1 cellular context compared by ENCODE assay signal in the genomic region with DNA sequence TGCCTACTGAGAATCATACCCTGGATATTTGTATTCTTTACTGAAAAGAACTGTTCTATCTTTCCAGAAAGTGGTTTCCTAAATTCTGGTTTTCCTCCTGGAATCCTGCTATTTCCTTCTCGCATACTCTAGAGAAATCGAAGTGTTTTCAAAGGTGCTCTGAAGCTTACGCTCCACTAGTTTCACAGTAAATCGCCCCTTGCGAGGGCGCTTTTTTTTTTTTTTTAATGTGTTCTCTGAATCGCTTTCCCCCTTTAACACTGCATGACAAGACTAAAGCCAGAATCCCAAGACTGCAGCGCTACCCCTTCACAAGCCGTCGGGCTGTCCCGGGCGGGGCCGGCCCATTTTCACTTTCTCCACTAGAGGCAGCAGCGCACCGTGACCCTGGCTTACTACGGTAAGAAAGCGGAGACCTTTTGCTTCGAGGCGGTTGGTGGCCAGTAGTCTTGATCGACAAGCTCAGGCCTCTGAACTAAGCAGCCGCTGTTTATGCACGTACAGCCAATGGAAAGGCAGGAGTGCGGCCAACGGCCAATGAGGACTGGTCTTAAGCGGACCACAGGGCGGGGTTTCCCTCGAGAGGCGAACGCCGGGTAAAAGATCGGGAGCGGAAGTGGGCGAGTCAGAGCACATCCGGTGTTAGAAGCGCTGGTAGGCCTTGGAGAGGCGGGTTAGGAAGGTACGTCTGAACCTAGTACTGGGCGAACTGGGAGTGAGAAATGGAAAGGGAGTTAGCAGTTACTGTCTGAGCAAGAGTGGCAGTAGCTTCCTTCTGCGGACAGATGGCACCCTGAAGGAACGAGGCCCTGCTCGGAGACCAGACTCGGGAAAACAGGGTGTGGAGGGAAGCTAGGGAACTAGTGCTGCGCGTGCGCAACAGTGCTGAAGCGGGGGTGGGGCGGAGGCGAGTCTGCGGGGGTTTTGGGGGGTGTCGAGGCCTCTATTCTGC.
TF ChIP-seq lines count a peak whose summit lies in the region.

A gene with protein sequence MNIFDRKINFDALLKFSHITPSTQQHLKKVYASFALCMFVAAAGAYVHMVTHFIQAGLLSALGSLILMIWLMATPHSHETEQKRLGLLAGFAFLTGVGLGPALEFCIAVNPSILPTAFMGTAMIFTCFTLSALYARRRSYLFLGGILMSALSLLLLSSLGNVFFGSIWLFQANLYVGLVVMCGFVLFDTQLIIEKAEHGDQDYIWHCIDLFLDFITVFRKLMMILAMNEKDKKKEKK (plus strand): TSS at position 628 of the 952 bp plus-strand sequence. CDS start 10,937 bp downstream, outside the sequence.

TF ChIP-seq in A549, 52 proteins besides CTCF, POLR2A, EP300 and RAD21 (continued from another document):
- TF ChIP-seq, protein P1, sequence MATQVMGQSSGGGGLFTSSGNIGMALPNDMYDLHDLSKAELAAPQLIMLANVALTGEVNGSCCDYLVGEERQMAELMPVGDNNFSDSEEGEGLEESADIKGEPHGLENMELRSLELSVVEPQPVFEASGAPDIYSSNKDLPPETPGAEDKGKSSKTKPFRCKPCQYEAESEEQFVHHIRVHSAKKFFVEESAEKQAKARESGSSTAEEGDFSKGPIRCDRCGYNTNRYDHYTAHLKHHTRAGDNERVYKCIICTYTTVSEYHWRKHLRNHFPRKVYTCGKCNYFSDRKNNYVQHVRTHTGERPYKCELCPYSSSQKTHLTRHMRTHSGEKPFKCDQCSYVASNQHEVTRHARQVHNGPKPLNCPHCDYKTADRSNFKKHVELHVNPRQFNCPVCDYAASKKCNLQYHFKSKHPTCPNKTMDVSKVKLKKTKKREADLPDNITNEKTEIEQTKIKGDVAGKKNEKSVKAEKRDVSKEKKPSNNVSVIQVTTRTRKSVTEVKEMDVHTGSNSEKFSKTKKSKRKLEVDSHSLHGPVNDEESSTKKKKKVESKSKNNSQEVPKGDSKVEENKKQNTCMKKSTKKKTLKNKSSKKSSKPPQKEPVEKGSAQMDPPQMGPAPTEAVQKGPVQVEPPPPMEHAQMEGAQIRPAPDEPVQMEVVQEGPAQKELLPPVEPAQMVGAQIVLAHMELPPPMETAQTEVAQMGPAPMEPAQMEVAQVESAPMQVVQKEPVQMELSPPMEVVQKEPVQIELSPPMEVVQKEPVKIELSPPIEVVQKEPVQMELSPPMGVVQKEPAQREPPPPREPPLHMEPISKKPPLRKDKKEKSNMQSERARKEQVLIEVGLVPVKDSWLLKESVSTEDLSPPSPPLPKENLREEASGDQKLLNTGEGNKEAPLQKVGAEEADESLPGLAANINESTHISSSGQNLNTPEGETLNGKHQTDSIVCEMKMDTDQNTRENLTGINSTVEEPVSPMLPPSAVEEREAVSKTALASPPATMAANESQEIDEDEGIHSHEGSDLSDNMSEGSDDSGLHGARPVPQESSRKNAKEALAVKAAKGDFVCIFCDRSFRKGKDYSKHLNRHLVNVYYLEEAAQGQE (IDR thresholded peaks at IDR 0.05) = no peak
- TF ChIP-seq NFE2L2 (conservative IDR thresholded peaks at IDR 0.05; ENCODE audit: low read length) (no peak), JUN (IDR thresholded peaks at IDR 0.05) (peak; percentile 92 to 97), HDAC2 (IDR thresholded peaks at IDR 0.05) (no peak), RCOR1 (IDR thresholded peaks at IDR 0.05; ENCODE audit: low read depth, low read length) (no peak), CHD4 (IDR thresholded peaks at IDR 0.05; ENCODE audit: borderline replicate concordance) (no peak), KDM1A (IDR thresholded peaks at IDR 0.05; ENCODE audit: low read depth) (no peak), FOXS1 (CRISPR knock-in tag; IDR thresholded peaks at IDR 0.05) (no peak), KDM5A (IDR thresholded peaks at IDR 0.05) (no peak), FOSB (CRISPR knock-in tag; IDR thresholded peaks at IDR 0.05) (no peak), CBX2 (IDR thresholded peaks at IDR 0.05; ENCODE audit: borderline replicate concordance, low read depth) (no peak), ZNF302 (CRISPR knock-in tag; IDR thresholded peaks at IDR 0.05) (no peak), FOSL2 (IDR thresholded peaks at IDR 0.05) (no peak), FOSL2 (CRISPR knock-in tag; IDR thresholded peaks at IDR 0.05) (no peak), EHMT2 (IDR thresholded peaks at IDR 0.05; ENCODE audit: low read depth) (no peak), BHLHE40 (IDR thresholded peaks at IDR 0.05; ENCODE audit: low read depth, low read length) (no peak), ZC3H11A (IDR thresholded peaks at IDR 0.05) (no peak), MAFK (IDR thresholded peaks at IDR 0.05; ENCODE audit: partially characterized antibody) (no peak), HOXA7 (CRISPR knock-in tag; IDR thresholded peaks at IDR 0.05) (no peak), NR3C1 (IDR thresholded peaks at IDR 0.05) (no peak), RFX5 (IDR thresholded peaks at IDR 0.05) (no peak), CEBPB (IDR thresholded peaks at IDR 0.05) (no peak), CBX8 (IDR thresholded peaks at IDR 0.05) (no peak), HEYL (CRISPR knock-in tag; IDR thresholded peaks at IDR 0.05) (no peak), EHF (CRISPR knock-in tag; IDR thresholded peaks at IDR 0.05) (no peak), NPAS2 (CRISPR knock-in tag; IDR thresholded peaks at IDR 0.05; ENCODE audit: borderline replicate concordance) (no peak), ZFP36 (IDR thresholded peaks at IDR 0.05; ENCODE audit: borderline replicate concordance, partially characterized antibody) (no peak), RARB (CRISPR knock-in tag; IDR thresholded peaks at IDR 0.05) (no peak), SMC3 (IDR thresholded peaks at IDR 0.05) (peak; percentile 17; the same call in 1 of the 3 replicates), PHF8 (IDR thresholded peaks at IDR 0.05; ENCODE audit: borderline replicate concordance, low read depth) (peak; percentile 98), POLR2AphosphoS2 (conservative IDR thresholded peaks at IDR 0.05; ENCODE audit: low read length) (no peak)
- TF ChIP-seq, protein P2, sequence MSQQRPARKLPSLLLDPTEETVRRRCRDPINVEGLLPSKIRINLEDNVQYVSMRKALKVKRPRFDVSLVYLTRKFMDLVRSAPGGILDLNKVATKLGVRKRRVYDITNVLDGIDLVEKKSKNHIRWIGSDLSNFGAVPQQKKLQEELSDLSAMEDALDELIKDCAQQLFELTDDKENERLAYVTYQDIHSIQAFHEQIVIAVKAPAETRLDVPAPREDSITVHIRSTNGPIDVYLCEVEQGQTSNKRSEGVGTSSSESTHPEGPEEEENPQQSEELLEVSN (IDR thresholded peaks at IDR 0.05; ENCODE audit: borderline replicate concordance, low read depth) = peak; percentile 40; the same call in 1 of the 2 replicates
- TF ChIP-seq, protein P3, sequence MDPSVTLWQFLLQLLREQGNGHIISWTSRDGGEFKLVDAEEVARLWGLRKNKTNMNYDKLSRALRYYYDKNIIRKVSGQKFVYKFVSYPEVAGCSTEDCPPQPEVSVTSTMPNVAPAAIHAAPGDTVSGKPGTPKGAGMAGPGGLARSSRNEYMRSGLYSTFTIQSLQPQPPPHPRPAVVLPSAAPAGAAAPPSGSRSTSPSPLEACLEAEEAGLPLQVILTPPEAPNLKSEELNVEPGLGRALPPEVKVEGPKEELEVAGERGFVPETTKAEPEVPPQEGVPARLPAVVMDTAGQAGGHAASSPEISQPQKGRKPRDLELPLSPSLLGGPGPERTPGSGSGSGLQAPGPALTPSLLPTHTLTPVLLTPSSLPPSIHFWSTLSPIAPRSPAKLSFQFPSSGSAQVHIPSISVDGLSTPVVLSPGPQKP (IDR thresholded peaks at IDR 0.05; ENCODE audit: low read depth, low read length) = no peak
- TF ChIP-seq, protein P4, sequence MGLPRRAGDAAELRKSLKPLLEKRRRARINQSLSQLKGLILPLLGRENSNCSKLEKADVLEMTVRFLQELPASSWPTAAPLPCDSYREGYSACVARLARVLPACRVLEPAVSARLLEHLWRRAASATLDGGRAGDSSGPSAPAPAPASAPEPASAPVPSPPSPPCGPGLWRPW (IDR thresholded peaks at IDR 0.05) = no peak
- TF ChIP-seq, protein P5, sequence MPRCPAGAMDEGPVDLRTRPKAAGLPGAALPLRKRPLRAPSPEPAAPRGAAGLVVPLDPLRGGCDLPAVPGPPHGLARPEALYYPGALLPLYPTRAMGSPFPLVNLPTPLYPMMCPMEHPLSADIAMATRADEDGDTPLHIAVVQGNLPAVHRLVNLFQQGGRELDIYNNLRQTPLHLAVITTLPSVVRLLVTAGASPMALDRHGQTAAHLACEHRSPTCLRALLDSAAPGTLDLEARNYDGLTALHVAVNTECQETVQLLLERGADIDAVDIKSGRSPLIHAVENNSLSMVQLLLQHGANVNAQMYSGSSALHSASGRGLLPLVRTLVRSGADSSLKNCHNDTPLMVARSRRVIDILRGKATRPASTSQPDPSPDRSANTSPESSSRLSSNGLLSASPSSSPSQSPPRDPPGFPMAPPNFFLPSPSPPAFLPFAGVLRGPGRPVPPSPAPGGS (IDR thresholded peaks at IDR 0.05) = peak; percentile 98
- TF ChIP-seq, protein P6, sequence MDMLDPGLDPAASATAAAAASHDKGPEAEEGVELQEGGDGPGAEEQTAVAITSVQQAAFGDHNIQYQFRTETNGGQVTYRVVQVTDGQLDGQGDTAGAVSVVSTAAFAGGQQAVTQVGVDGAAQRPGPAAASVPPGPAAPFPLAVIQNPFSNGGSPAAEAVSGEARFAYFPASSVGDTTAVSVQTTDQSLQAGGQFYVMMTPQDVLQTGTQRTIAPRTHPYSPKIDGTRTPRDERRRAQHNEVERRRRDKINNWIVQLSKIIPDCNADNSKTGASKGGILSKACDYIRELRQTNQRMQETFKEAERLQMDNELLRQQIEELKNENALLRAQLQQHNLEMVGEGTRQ (IDR thresholded peaks at IDR 0.05) = no peak
- TF ChIP-seq, protein P7, sequence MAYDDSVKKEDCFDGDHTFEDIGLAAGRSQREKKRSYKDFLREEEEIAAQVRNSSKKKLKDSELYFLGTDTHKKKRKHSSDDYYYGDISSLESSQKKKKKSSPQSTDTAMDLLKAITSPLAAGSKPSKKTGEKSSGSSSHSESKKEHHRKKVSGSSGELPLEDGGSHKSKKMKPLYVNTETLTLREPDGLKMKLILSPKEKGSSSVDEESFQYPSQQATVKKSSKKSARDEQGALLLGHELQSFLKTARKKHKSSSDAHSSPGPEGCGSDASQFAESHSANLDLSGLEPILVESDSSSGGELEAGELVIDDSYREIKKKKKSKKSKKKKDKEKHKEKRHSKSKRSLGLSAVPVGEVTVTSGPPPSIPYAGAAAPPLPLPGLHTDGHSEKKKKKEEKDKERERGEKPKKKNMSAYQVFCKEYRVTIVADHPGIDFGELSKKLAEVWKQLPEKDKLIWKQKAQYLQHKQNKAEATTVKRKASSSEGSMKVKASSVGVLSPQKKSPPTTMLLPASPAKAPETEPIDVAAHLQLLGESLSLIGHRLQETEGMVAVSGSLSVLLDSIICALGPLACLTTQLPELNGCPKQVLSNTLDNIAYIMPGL (CRISPR knock-in tag; IDR thresholded peaks at IDR 0.05; ENCODE audit: borderline replicate concordance) = peak; percentile 22; the same call in 1 of the 2 replicates
TF ChIP-seq in A549: peak in this region for 11.
